ENCODE assay signal across 18 cellular contexts in the genomic region with DNA sequence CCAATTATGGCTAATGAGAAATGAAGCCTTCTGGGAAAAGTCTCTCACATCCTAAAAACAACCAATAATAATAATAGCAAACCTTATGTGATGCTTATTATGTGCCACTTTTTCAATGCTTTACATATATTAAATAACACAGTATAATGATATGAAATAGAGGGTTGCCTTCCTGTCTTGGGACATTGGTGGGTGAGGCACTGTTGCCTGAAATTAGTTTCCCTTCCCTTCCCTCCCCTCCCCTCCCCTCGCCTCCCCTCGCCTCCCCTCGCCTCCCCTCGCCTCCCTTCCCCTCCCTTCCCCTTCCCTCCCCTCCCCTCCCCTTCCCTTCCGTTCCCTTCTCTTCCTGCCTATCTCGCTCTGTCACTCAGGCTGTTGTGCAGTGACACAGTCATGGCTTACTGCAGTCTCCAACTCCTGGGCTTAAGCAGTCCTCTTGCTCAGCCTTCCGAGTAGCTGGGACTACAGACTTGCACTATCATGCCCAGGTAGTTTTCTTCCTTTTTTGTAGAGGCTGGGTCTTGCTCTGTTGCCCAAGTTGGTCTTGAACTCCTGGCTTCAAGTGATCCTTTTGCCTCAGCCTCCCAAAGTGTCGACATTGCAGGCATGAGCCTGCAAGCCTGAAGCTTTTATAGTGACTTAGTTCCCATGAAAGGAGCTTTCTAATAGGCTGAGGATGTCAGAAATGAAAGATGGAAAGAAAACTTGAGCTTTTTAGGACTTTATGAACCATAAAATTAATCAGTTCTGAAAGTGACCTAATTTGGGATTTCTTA.
"Had no signal": no experiment of that assay in that cellular context is flagged by ENCODE, and none has a peak within 500 bp of the region (broad histone marks: within the 10 kb centered on the region; RNA-seq: fewer than 3 reads in every experiment).

No MANE protein-coding gene starts in this region.

- H3K4me1 ChIP-seq: heart right ventricle, tibial artery, upper lobe of right lung had no signal

- H3K27ac ChIP-seq: coronary artery, dorsolateral prefrontal cortex, heart right ventricle, tibial artery, upper lobe of right lung had no signal

- H3K36me3 ChIP-seq: heart right ventricle, tibial artery, upper lobe of right lung had no signal

- FAIRE-seq: endometrium, frontal cortex had no signal

- H3K27me3 ChIP-seq: dorsolateral prefrontal cortex, heart right ventricle, tibial artery, upper lobe of right lung had no signal

- H3K9me3 ChIP-seq: tibial artery, upper lobe of right lung had no signal

- DNase-seq: dorsolateral prefrontal cortex; effector CD8-positive, alpha-beta T cell; heart right ventricle; hypothalamus; islet precursor cell; mammary epithelial cell; natural killer cell; posterior cingulate gyrus; right cardiac atrium; stimulated activated CD4-positive, alpha-beta T cell treated with anti-CD3 and anti-CD28 coated beads, Interleukin-2, amount 100 ng/mL, for 48 hours; tibial artery; upper lobe of right lung had no signal

- ATAC-seq: esophagus mucosa, heart right ventricle, left lobe of liver, natural killer cell, right cardiac atrium, upper lobe of right lung had no signal

- H3K4me3 ChIP-seq: coronary artery, dorsolateral prefrontal cortex, heart right ventricle, smooth muscle cell, tibial artery, upper lobe of right lung had no signal

- H3K4me2 ChIP-seq: smooth muscle cell had no signal
